24 cellular contexts compared by ENCODE assay signal in the genomic region with DNA sequence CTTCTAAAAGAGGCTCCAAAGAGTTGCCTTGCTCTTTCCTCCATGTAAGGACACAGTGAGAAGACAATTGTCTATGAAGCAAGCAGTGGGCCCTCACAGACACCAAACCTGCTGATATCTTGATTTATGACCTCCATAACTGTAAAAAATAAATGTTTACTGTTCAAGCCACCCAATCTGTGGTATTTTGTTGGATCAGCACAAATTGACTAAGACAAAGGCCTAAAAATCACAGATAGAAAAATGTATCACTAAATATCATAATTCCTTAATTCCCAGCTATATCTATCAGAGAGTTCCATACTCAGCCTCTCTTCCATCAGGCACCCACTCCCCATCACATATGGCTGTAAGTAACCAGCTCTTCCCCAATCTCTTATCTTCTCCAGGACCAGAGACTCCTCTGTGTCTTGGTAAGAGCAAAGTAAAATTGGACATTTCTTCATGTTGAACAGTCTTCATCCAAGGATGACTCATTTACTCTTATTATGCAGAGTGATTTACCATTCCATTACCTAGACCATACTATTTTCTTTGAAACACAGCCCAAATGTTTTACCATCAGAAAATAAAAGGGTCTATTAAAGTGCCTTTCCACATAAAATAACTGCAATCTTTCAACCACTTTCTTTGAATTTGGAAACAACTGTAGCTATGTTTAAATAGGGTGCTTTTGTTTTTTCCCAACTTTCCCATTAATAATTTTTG.
"Had no signal": no experiment of that assay in that cellular context is flagged by ENCODE, and none has a peak within 500 bp of the region (broad histone marks: within the 10 kb centered on the region; RNA-seq: fewer than 3 reads in every experiment).

No MANE protein-coding gene starts in this region.

- H3K4me3 ChIP-seq: body of pancreas, colonic mucosa, tibial nerve, uterus had no signal

- H3K4me1 Mint-ChIP-seq: activated CD8-positive, alpha-beta memory T cell treated with anti-CD3 and anti-CD28 coated beads, Interleukin-2, amount 10 ng/mL, durations not matched to agents 7 days and 5 days; activated naive CD8-positive, alpha-beta T cell treated with anti-CD3 and anti-CD28 coated beads, Interleukin-2, amount 50 U/mL, for 24 hours; natural killer cell had no signal

- H3K27me3 ChIP-seq: body of pancreas, colonic mucosa, foreskin keratinocyte, neutrophil, tibial nerve, uterus had no signal

- H3K36me3 Mint-ChIP-seq: activated CD8-positive, alpha-beta memory T cell treated with anti-CD3 and anti-CD28 coated beads, Interleukin-2, amount 10 ng/mL, durations not matched to agents 7 days and 5 days; natural killer cell had no signal

- H3K4me1 ChIP-seq: body of pancreas, colonic mucosa, parathyroid adenoma, tibial nerve, uterus had no signal

- ATAC-seq: activated CD8-positive, alpha-beta memory T cell treated with anti-CD3 and anti-CD28 coated beads, Interleukin-2, amount 10 ng/mL, durations not matched to agents 7 days and 5 days; activated naive CD8-positive, alpha-beta T cell treated with anti-CD3 and anti-CD28 coated beads, Interleukin-2, amount 50 U/mL, for 24 hours; body of pancreas; esophagus mucosa; foreskin keratinocyte; natural killer cell had no signal

- H3K27ac ChIP-seq: body of pancreas, colonic mucosa, foreskin keratinocyte, neutrophil, parathyroid adenoma, tibial nerve, uterus had no signal

- H3K9ac ChIP-seq: parathyroid adenoma had no signal

- H2AFZ ChIP-seq: parathyroid adenoma had no signal

- H3K27ac Mint-ChIP-seq: activated CD8-positive, alpha-beta memory T cell treated with anti-CD3 and anti-CD28 coated beads, Interleukin-2, amount 10 ng/mL, durations not matched to agents 7 days and 5 days; activated naive CD4-positive, alpha-beta T cell treated with anti-CD3 and anti-CD28 coated beads for 36 hours; activated naive CD8-positive, alpha-beta T cell treated with anti-CD3 and anti-CD28 coated beads, Interleukin-2, amount 50 U/mL, for 24 hours; activated T-helper 2 cell treated with anti-CD3 and anti-CD28 coated beads, Interferon-gamma antibody, Interleukin-2, Interleukin-4, amounts not matched to agents 10 μg/mL and 5 μg/mL and 100 μg/mL, durations not matched to agents 14 hours and 24 hours and 36 hours; natural killer cell had no signal

- H3K79me2 ChIP-seq: parathyroid adenoma had no signal

- H3K36me3 ChIP-seq: colonic mucosa, neutrophil, tibial nerve, uterus had no signal

- DNase-seq: activated CD4-positive, alpha-beta T cell treated with anti-CD3 and anti-CD28 coated beads, Interleukin-2, amount 50 U/mL, for 4 hours; activated CD4-positive, CD25-positive, alpha-beta regulatory T cell treated with anti-CD3 and anti-CD28 coated beads, Interleukin-2, amount 50 U/mL, for 72 hours; activated CD8-positive, alpha-beta memory T cell treated with anti-CD3 and anti-CD28 coated beads, Interleukin-2, amount 10 ng/mL, durations not matched to agents 7 days and 5 days; activated naive CD4-positive, alpha-beta T cell treated with anti-CD3 and anti-CD28 coated beads for 36 hours; activated naive CD8-positive, alpha-beta T cell treated with anti-CD3 and anti-CD28 coated beads, Interleukin-2, amount 50 U/mL, for 24 hours; activated T-cell treated with anti-CD3 and anti-CD28 coated beads, Interleukin-2, amount 50 U/mL, for 1 hour; body of pancreas; caudate nucleus; colonic mucosa; foreskin keratinocyte; glutamatergic neuron; hypothalamus; kidney glomerular epithelial cell; mesendoderm; natural killer cell; stimulated activated CD4-positive, alpha-beta T cell treated with anti-CD3 and anti-CD28 coated beads, Interleukin-2, amount 100 ng/mL, for 48 hours; stimulated activated naive CD4-positive, alpha-beta T cell; T1000; uterus had no signal

- H3K27me3 Mint-ChIP-seq: activated CD8-positive, alpha-beta memory T cell treated with anti-CD3 and anti-CD28 coated beads, Interleukin-2, amount 10 ng/mL, durations not matched to agents 7 days and 5 days; activated naive CD8-positive, alpha-beta T cell treated with anti-CD3 and anti-CD28 coated beads, Interleukin-2, amount 50 U/mL, for 24 hours had no signal

- H3K9me3 ChIP-seq: body of pancreas, colonic mucosa, neutrophil, tibial nerve, uterus had no signal

- H3K9me3 Mint-ChIP-seq: activated naive CD4-positive, alpha-beta T cell treated with anti-CD3 and anti-CD28 coated beads for 36 hours; activated T-helper 2 cell treated with anti-CD3 and anti-CD28 coated beads, Interferon-gamma antibody, Interleukin-2, Interleukin-4, amounts not matched to agents 10 μg/mL and 5 μg/mL and 100 μg/mL, durations not matched to agents 14 hours and 24 hours and 36 hours had no signal

- H3K4me3 Mint-ChIP-seq: activated CD8-positive, alpha-beta memory T cell treated with anti-CD3 and anti-CD28 coated beads, Interleukin-2, amount 10 ng/mL, durations not matched to agents 7 days and 5 days; activated naive CD4-positive, alpha-beta T cell treated with anti-CD3 and anti-CD28 coated beads for 36 hours; activated naive CD8-positive, alpha-beta T cell treated with anti-CD3 and anti-CD28 coated beads, Interleukin-2, amount 50 U/mL, for 24 hours; natural killer cell had no signal
